ENCODE assay signal across 24 cellular contexts in genomic region chr5:6280425-6281100, GRCh38.
"Had no signal": no experiment of that assay in that cellular context is flagged by ENCODE, and none has a peak within 500 bp of the region (broad histone marks: within the 10 kb centered on the region; RNA-seq: fewer than 3 reads in every experiment).

No MANE protein-coding gene starts in this region.

- H3K36me3 ChIP-seq: lower lobe of right lung, neural progenitor cell, neutrophil, right atrium auricular region, suprapubic skin, thoracic aorta, uterus had no signal

- DNase-seq: left ventricle myocardium superior; lower lobe of right lung; mammary epithelial cell; mesenchymal stem cell; naive B cell; natural killer cell; nephron progenitor cell; occipital lobe; stimulated activated CD4-positive, alpha-beta T cell treated with anti-CD3 and anti-CD28 coated beads, Interleukin-12 subunit alpha, Interleukin-12 subunit beta, amount 100 ng/mL, for 4 hours; stimulated activated CD4-positive, alpha-beta T cell treated with anti-CD3 and anti-CD28 coated beads, Interleukin-15, amount 100 ng/mL, for 24 hours; stimulated activated CD4-positive, alpha-beta T cell treated with anti-CD3 and anti-CD28 coated beads, Interleukin-2, amount 100 ng/mL, for 24 hours; stimulated activated CD4-positive, alpha-beta T cell treated with anti-CD3 and anti-CD28 coated beads, Interleukin-4, amount 100 ng/mL, for 1 hour; stimulated activated naive CD4-positive, alpha-beta T cell; tibial artery; uterus had no signal

- ATAC-seq: left ventricle myocardium superior, lower lobe of right lung, natural killer cell, sciatic nerve had no signal

- H3K4me3 ChIP-seq: hepatocyte, lower lobe of right lung, neural progenitor cell, skin epidermis, tibial artery, uterus had no signal

- H3K4me1 ChIP-seq: lower lobe of right lung, neural progenitor cell, parathyroid adenoma, right atrium auricular region, tibial artery, uterus had no signal

- H3K9me3 ChIP-seq: neutrophil, right atrium auricular region, suprapubic skin, thoracic aorta, uterus had no signal

- H3K27ac ChIP-seq: hepatocyte, lower lobe of right lung, neural progenitor cell, neutrophil, parathyroid adenoma, right atrium auricular region, skin epidermis, suprapubic skin, thoracic aorta, tibial artery, uterus had no signal

- H3K27me3 ChIP-seq: neutrophil, right atrium auricular region, suprapubic skin, tibial artery, uterus had no signal

- H3K9ac ChIP-seq: neural progenitor cell, parathyroid adenoma had no signal
